8 cellular contexts compared by ENCODE assay signal in genomic region chr15:67107014-67107812, GRCh38. TPM values are rescaled to one million over a fixed set of nuclear protein-coding genes. Genes with fewer than 3 reads are reported as not detected.
DNase-seq lines count a peak whose midpoint lies in the region; ATAC-seq and TF ChIP-seq lines count a peak whose summit lies in the region.

No MANE protein-coding gene starts in this region.

- no peak for TF ChIP-seq CTCF in WERI-Rb-1 (IDR thresholded peaks at IDR 0.05; ENCODE audit: low read depth, low read length)

- peak overlapping the region in 4 of 5 donors; percentile 38 to 57 (median 44) for H3K9ac ChIP-seq in subcutaneous abdominal adipose tissue (ENCODE audit: low read length in 5 of 5)

- peak; percentile 5 for DNase-seq in NCI-H2196 (lab: John Stamatoyannopoulos, UW; ENCODE audit: unreplicated experiment)
- DNase-seq in NCI-H2196 treated with DMSO at 0.1 percent for 48 hours (lab: John Stamatoyannopoulos, UW; ENCODE audit: unreplicated experiment) = no peak
- DNase-seq in activated naive CD8-positive, alpha-beta T cell treated with anti-CD3 and anti-CD28 coated beads, Interleukin-2, amount 50 U/mL, for 24 hours = no peak
- DNase-seq in immature natural killer cell = peak; percentile 38 to 53 (median 49)
- DNase-seq in DMS79 treated with DMSO at 0.1 percent for 48 hours (lab: John Stamatoyannopoulos, UW) = no peak
- no peak for DNase-seq in WERI-Rb-1
- no peak for DNase-seq in NCI-H510A (lab: John Stamatoyannopoulos, UW)

- H3K4me1 Mint-ChIP-seq in activated naive CD8-positive, alpha-beta T cell treated with anti-CD3 and anti-CD28 coated beads, Interleukin-2, amount 50 U/mL, for 24 hours = peaks cover 41% of the 10 kb centered on the region
- H3K4me1 Mint-ChIP-seq in immature natural killer cell = no peaks in the 10 kb centered on the region

- no peaks in the 10 kb centered on the region for H3K36me3 ChIP-seq in subcutaneous abdominal adipose tissue (ENCODE audit: control insufficient read depth in 5 of 5, insufficient read depth in 5 of 5, low read length in 5 of 5)
- no peaks in the 10 kb centered on the region for H3K36me3 ChIP-seq in WERI-Rb-1

- peaks cover 41 to 84% (median 76%) of the 10 kb centered on the region in 5 donors for H3K4me1 ChIP-seq in subcutaneous abdominal adipose tissue (ENCODE audit: control insufficient read depth in 5 of 5, insufficient read depth in 5 of 5, low read length in 5 of 5)

- H3K27me3 ChIP-seq in subcutaneous abdominal adipose tissue (ENCODE audit: control insufficient read depth in 5 of 5, insufficient read depth in 4 of 5, low read length in 5 of 5) = no peaks in the 10 kb centered on the region
- H3K27me3 ChIP-seq in WERI-Rb-1 (ENCODE audit: insufficient read depth, low read depth, severe bottlenecking) = no peaks in the 10 kb centered on the region

- H3K4me3 ChIP-seq in subcutaneous abdominal adipose tissue (ENCODE audit: low read depth in 1 of 5, low read length in 5 of 5) (peak overlapping the region in 1 of 5 donors; percentile 4), WERI-Rb-1 (ENCODE audit: low read depth, low read length) (no peak overlapping the region)

- H3K27ac ChIP-seq in subcutaneous abdominal adipose tissue (ENCODE audit: low read depth, low read length) (peak overlapping the region; percentile 92), WERI-Rb-1 (no peak overlapping the region)

- H3K27ac Mint-ChIP-seq in activated naive CD8-positive, alpha-beta T cell treated with anti-CD3 and anti-CD28 coated beads, Interleukin-2, amount 50 U/mL, for 24 hours = peak overlapping the region; percentile 50
- peak overlapping the region; percentile 3 to 87 (median 80) for H3K27ac Mint-ChIP-seq in immature natural killer cell

- H3K9me3 Mint-ChIP-seq in activated naive CD8-positive, alpha-beta T cell treated with anti-CD3 and anti-CD28 coated beads, Interleukin-2, amount 50 U/mL, for 24 hours = peaks cover 10% of the 10 kb centered on the region
- peaks cover 0 to 3% (median 0%) of the 10 kb centered on the region in 6 donors for H3K9me3 Mint-ChIP-seq in immature natural killer cell

- H3K27me3 Mint-ChIP-seq in activated naive CD8-positive, alpha-beta T cell treated with anti-CD3 and anti-CD28 coated beads, Interleukin-2, amount 50 U/mL, for 24 hours = no peaks in the 10 kb centered on the region
- H3K27me3 Mint-ChIP-seq in immature natural killer cell (ENCODE audit: low read depth in 3 of 3) = peaks cover 8 to 11% (median 10%) of the 10 kb centered on the region in 3 donors

- no peak for ATAC-seq in activated naive CD8-positive, alpha-beta T cell treated with anti-CD3 and anti-CD28 coated beads, Interleukin-2, amount 50 U/mL, for 24 hours

- H3K4me3 Mint-ChIP-seq in activated naive CD8-positive, alpha-beta T cell treated with anti-CD3 and anti-CD28 coated beads, Interleukin-2, amount 50 U/mL, for 24 hours = no peak overlapping the region
- H3K4me3 Mint-ChIP-seq in immature natural killer cell = peak overlapping the region in 3 of 5 donors; percentile 25 to 76 (median 76)

- H3K9me3 ChIP-seq in subcutaneous abdominal adipose tissue (ENCODE audit: control insufficient read depth in 5 of 5, low read length in 5 of 5) (peaks cover 0 to 4% (median 0%) of the 10 kb centered on the region in 5 donors), WERI-Rb-1 (ENCODE audit: severe bottlenecking) (peaks cover 6% of the 10 kb centered on the region)

- peaks cover 15% of the 10 kb centered on the region for H3K36me3 Mint-ChIP-seq in activated naive CD8-positive, alpha-beta T cell treated with anti-CD3 and anti-CD28 coated beads, Interleukin-2, amount 50 U/mL, for 24 hours (ENCODE audit: low read depth)
- H3K36me3 Mint-ChIP-seq in immature natural killer cell = peaks cover 0 to 8% (median 6%) of the 10 kb centered on the region in 3 donors

RNA-seq across cellular contexts. Expression of gene SMAD3, which starts 41.8 kb away (rescaled TPM):
- 10 to 100 TPM in 2 of 3 donors, 1 to 10 TPM in 1; 8.9 to 11.9 (median 10.0) TPM for polyA plus RNA-seq in immature natural killer cell

Comparison
In these comparisons a context has a peak if more than half of its experiments do, and no peak if none do; other contexts are left out.
1. DNase-seq: peak in NCI-H2196 (single experiment) and immature natural killer cell (3 of 3); none in NCI-H2196 treated with DMSO at 0.1 percent for 48 hours (single experiment), activated naive CD8-positive, alpha-beta T cell treated with anti-CD3 and anti-CD28 coated beads, Interleukin-2, amount 50 U/mL, for 24 hours (single experiment), DMS79 treated with DMSO at 0.1 percent for 48 hours (single experiment), WERI-Rb-1 (single experiment) and NCI-H510A (single experiment).